In the genomic region with DNA sequence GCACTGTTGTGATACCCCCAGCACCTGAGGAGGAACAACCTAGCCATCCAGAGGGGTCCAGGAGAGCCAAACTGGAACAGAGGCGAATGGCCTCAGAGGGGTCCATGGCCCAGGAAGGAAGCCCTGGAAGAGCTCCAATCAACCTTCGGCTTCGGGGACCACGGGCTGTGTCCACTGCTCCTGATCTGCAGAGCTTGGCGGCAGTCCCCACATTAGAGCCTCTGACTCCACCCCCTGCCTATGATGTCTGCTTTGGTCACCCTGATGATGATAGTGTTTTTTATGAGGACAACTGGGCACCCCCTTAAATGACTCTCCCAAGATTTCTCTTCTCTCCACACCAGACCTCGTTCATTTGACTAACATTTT, we compare ENCODE assay signal across 20 cellular contexts. TPM values are rescaled to one million over a fixed set of nuclear protein-coding genes. Genes with fewer than 3 reads are reported as not detected.
DNase-seq lines count a peak whose midpoint lies in the region; ATAC-seq and TF ChIP-seq lines count a peak whose summit lies in the region.
"Had no signal": no experiment of that assay in that cellular context is flagged by ENCODE, and none has a peak within 500 bp of the region (broad histone marks: within the 10 kb centered on the region; RNA-seq: fewer than 3 reads in every experiment).

No MANE protein-coding gene starts in this region.

- TF ChIP-seq CTCF in epithelial cell of proximal tubule (conservative IDR thresholded peaks at IDR 0.05; ENCODE audit: low read depth, low read length) (no peak), neural progenitor cell (IDR thresholded peaks at IDR 0.05) (no peak)

- H3K9ac ChIP-seq in neural progenitor cell = no peak overlapping the region
- H3K9ac ChIP-seq: parathyroid adenoma had no signal

- H3K4me2 ChIP-seq in neural progenitor cell = no peak overlapping the region

- H3K36me3 Mint-ChIP-seq in T-helper 2 cell treated with Interferon-gamma antibody and Interleukin-4, amounts not matched to agents 5 μg/mL and 100 μg/mL, for 36 hours (ENCODE audit: low read depth) = peaks cover 33% of the 10 kb centered on the region
- peaks cover 26% of the 10 kb centered on the region for H3K36me3 Mint-ChIP-seq in activated CD4-positive, alpha-beta memory T cell treated with anti-CD3 and anti-CD28 coated beads for 36 hours
- H3K36me3 Mint-ChIP-seq in neural progenitor cell = peaks cover 12% of the 10 kb centered on the region

- no peak overlapping the region for H3K27ac Mint-ChIP-seq in T-helper 2 cell treated with Interferon-gamma antibody and Interleukin-4, amounts not matched to agents 5 μg/mL and 100 μg/mL, for 36 hours
- peak overlapping the region; percentile 47 for H3K27ac Mint-ChIP-seq in activated CD4-positive, alpha-beta memory T cell treated with anti-CD3 and anti-CD28 coated beads for 36 hours
- H3K27ac Mint-ChIP-seq in neural progenitor cell = no peak overlapping the region

- POLR2A ChIA-PET in activated CD4-positive, alpha-beta memory T cell treated with anti-CD3 and anti-CD28 coated beads for 36 hours (lab: Charles Lee) = interaction anchor here (2.1 kb wide), 1 partner anchor 23 kb away, joined by 10 read pairs; no protein-coding TSS in a partner anchor

- H3K4me1 ChIP-seq in neural progenitor cell = peaks cover 18% of the 10 kb centered on the region

- H3K79me2 ChIP-seq in neural progenitor cell (ENCODE audit: low read depth) = peaks cover 32% of the 10 kb centered on the region
- H3K79me2 ChIP-seq: parathyroid adenoma had no signal

- no peaks in the 10 kb centered on the region for H3K36me3 ChIP-seq in neural progenitor cell
- H3K36me3 ChIP-seq: upper lobe of left lung had no signal

- H3K4me3 ChIP-seq in epithelial cell of proximal tubule (ENCODE audit: low read depth, low read length) (peak overlapping the region; percentile 65), neural progenitor cell (no peak overlapping the region)
- H3K4me3 ChIP-seq: body of pancreas, hepatocyte, SJSA1 had no signal

- H3K27me3 Mint-ChIP-seq in T-helper 2 cell treated with Interferon-gamma antibody and Interleukin-4, amounts not matched to agents 5 μg/mL and 100 μg/mL, for 36 hours (ENCODE audit: low read depth) = no peaks in the 10 kb centered on the region
- no peaks in the 10 kb centered on the region for H3K27me3 Mint-ChIP-seq in activated CD4-positive, alpha-beta memory T cell treated with anti-CD3 and anti-CD28 coated beads for 36 hours
- H3K27me3 Mint-ChIP-seq in neural progenitor cell (ENCODE audit: insufficient read depth, low read depth) = peaks cover 2% of the 10 kb centered on the region

- H3K4me1 Mint-ChIP-seq in T-helper 2 cell treated with Interferon-gamma antibody and Interleukin-4, amounts not matched to agents 5 μg/mL and 100 μg/mL, for 36 hours (ENCODE audit: low read depth) = peaks cover 42% of the 10 kb centered on the region
- peaks cover 40% of the 10 kb centered on the region for H3K4me1 Mint-ChIP-seq in activated CD4-positive, alpha-beta memory T cell treated with anti-CD3 and anti-CD28 coated beads for 36 hours (ENCODE audit: low read depth)
- H3K4me1 Mint-ChIP-seq in neural progenitor cell = peaks cover 43% of the 10 kb centered on the region

- no peak overlapping the region for H3K27ac ChIP-seq in neural progenitor cell
- H3K27ac ChIP-seq: C4-2B, SJSA1 had no signal

- peaks cover 7% of the 10 kb centered on the region for H3K9me3 Mint-ChIP-seq in T-helper 2 cell treated with Interferon-gamma antibody and Interleukin-4, amounts not matched to agents 5 μg/mL and 100 μg/mL, for 36 hours
- H3K9me3 Mint-ChIP-seq in activated CD4-positive, alpha-beta memory T cell treated with anti-CD3 and anti-CD28 coated beads for 36 hours = no peaks in the 10 kb centered on the region
- peaks cover 9% of the 10 kb centered on the region for H3K9me3 Mint-ChIP-seq in neural progenitor cell

- peaks cover 6% of the 10 kb centered on the region for H3K9me3 ChIP-seq in neural progenitor cell (ENCODE audit: low read depth)
- H3K9me3 ChIP-seq: body of pancreas, upper lobe of left lung had no signal

- H3K27me3 ChIP-seq in neural progenitor cell = peaks cover 12% of the 10 kb centered on the region
- H3K27me3 ChIP-seq: body of pancreas, hepatocyte, SJSA1, upper lobe of left lung had no signal

- peak overlapping the region; percentile 36 for H3K4me3 Mint-ChIP-seq in T-helper 2 cell treated with Interferon-gamma antibody and Interleukin-4, amounts not matched to agents 5 μg/mL and 100 μg/mL, for 36 hours
- H3K4me3 Mint-ChIP-seq in activated CD4-positive, alpha-beta memory T cell treated with anti-CD3 and anti-CD28 coated beads for 36 hours = no peak overlapping the region
- H3K4me3 Mint-ChIP-seq in neural progenitor cell = peak overlapping the region; percentile 90

- no peak for ATAC-seq in HG02798 (IDR thresholded peaks at IDR 0.05; ENCODE audit: poor library complexity, unreplicated experiment)
- ATAC-seq: body of pancreas had no signal

- DNase-seq in T-helper 2 cell treated with Interferon-gamma antibody and Interleukin-4, amounts not matched to agents 5 μg/mL and 100 μg/mL, for 36 hours (ENCODE audit: low spot score) = no peak
- DNase-seq in T-helper 2 cell (no peak), epithelial cell of proximal tubule (ENCODE audit: low read depth) (no peak), neural progenitor cell (ENCODE audit: low spot score) (no peak), NCI-H1092 treated with DMSO at 0.1 percent for 48 hours (lab: John Stamatoyannopoulos, UW) (no peak), activated gamma-delta T cell (lab: John Stamatoyannopoulos, UW) (no peak)
- no peak for DNase-seq in activated CD4-positive, alpha-beta memory T cell treated with anti-CD3 and anti-CD28 coated beads for 36 hours
- DNase-seq: 8988T, body of pancreas, kidney glomerular epithelial cell, NCI-H2029 treated with DMSO at 0.1 percent for 48 hours, NCI-H510A treated with DMSO at 0.1 percent for 48 hours, small intestine, upper lobe of left lung had no signal

- H3F3A ChIP-seq in neural progenitor cell (ENCODE audit: low read depth) = no peaks in the 10 kb centered on the region

- intact Hi-C loops in activated CD4-positive, alpha-beta memory T cell treated with anti-CD3 and anti-CD28 coated beads for 36 hours (cut with micrococcal nuclease) = no loop called here

- peaks cover 24% of the 10 kb centered on the region for H4K20me1 ChIP-seq in neural progenitor cell (ENCODE audit: low read depth)

- CTCF ChIA-PET in activated CD4-positive, alpha-beta memory T cell treated with anti-CD3 and anti-CD28 coated beads for 36 hours (lab: Charles Lee) = interaction anchor here (0.8 to 2.1 kb wide), 3 partner anchors 46 to 93 kb away, joined by 3 to 13 read pairs (median 7); no protein-coding TSS in a partner anchor

- H2AFZ ChIP-seq in neural progenitor cell (replicated peaks) = no peak overlapping the region
- H2AFZ ChIP-seq: hepatocyte had no signal

RNA-seq across cellular contexts. Expression of a gene that starts 1.6 kb away (rescaled TPM):
- total RNA-seq in activated CD4-positive, alpha-beta memory T cell treated with anti-CD3 and anti-CD28 coated beads for 36 hours = 100 to 1,000 TPM; 117 to 129 TPM
- total RNA-seq in epithelial cell of proximal tubule = 17.8 and 18.7 TPM in 2 replicates
- 21.0 and 39.8 TPM in 2 replicates for total RNA-seq in neural progenitor cell (ENCODE audit: low replicate concordance)

RNA-seq across cellular contexts. Expression of a gene that starts 1.7 kb away (rescaled TPM):
- under 1 TPM; 0.29 to 0.70 TPM for total RNA-seq in activated CD4-positive, alpha-beta memory T cell treated with anti-CD3 and anti-CD28 coated beads for 36 hours
- 14.5 and 30.9 TPM in 2 replicates for total RNA-seq in epithelial cell of proximal tubule
- 0.94 and 5.4 TPM in 2 replicates for total RNA-seq in neural progenitor cell (ENCODE audit: low replicate concordance)
- total RNA-seq: Daoy, SJSA1 had no signal

RNA-seq across cellular contexts. Expression of a gene that starts 23.3 kb away (rescaled TPM):
- total RNA-seq in activated CD4-positive, alpha-beta memory T cell treated with anti-CD3 and anti-CD28 coated beads for 36 hours = 100 to 1,000 TPM; 218 to 224 TPM
- 95.1 and 141 TPM in 2 replicates for total RNA-seq in epithelial cell of proximal tubule
- total RNA-seq in neural progenitor cell (ENCODE audit: low replicate concordance) = 45.3 and 61.6 TPM in 2 replicates

RNA-seq across cellular contexts. Expression of a gene that starts 29.4 kb away (rescaled TPM):
- under 1 TPM in 1 of 2 experiments, not detected in 1; 0.17 TPM for total RNA-seq in activated CD4-positive, alpha-beta memory T cell treated with anti-CD3 and anti-CD28 coated beads for 36 hours
- total RNA-seq in epithelial cell of proximal tubule = not detected in 2 replicates
- total RNA-seq in neural progenitor cell (ENCODE audit: low replicate concordance) = not detected in 2 replicates
- total RNA-seq: body of pancreas, hepatocyte, SJSA1 had no signal
